ENCODE assay signal across 19 cellular contexts in genomic region chr7:91005024-91005423, GRCh38.
"Had no signal": no experiment of that assay in that cellular context is flagged by ENCODE, and none has a peak within 500 bp of the region (broad histone marks: within the 10 kb centered on the region; RNA-seq: fewer than 3 reads in every experiment).

No MANE protein-coding gene starts in this region.

- H3K9me3 ChIP-seq: breast epithelium had no signal

- H3K4me2 ChIP-seq: SK-N-SH had no signal

- DNase-seq: activated CD4-positive, alpha-beta memory T cell treated with anti-CD3 and anti-CD28 coated beads, Interleukin-2, amount 10 ng/mL, durations not matched to agents 7 days and 5 days; activated CD4-positive, alpha-beta T cell treated with anti-CD3 and anti-CD28 coated beads for 36 hours; activated CD4-positive, alpha-beta T cell treated with anti-CD3 and anti-CD28 coated beads, Interleukin-2, amount 50 U/mL, for 1 hour; activated CD8-positive, alpha-beta memory T cell treated with anti-CD3 and anti-CD28 coated beads, Interleukin-2, amount 50 U/mL, for 4 hours; activated gamma-delta T cell treated with Interleukin-2 at 50 U/mL for 16 hours; activated naive CD4-positive, alpha-beta T cell treated with anti-CD3 and anti-CD28 coated beads, Interleukin-2, amount 10 ng/mL, durations not matched to agents 7 days and 5 days; activated naive CD8-positive, alpha-beta T cell treated with anti-CD3 and anti-CD28 coated beads for 36 hours; activated T-cell treated with anti-CD3 and anti-CD28 coated beads, Interleukin-2, amount 50 U/mL, for 72 hours; NCI-H1048; NCI-H146; NCI-H187 treated with DMSO at 0.1 percent for 48 hours; NCI-H2081 treated with DMSO at 0.1 percent for 48 hours; NCI-H446; NCI-H524; NCI-H774; SK-N-SH; T-helper 1 cell; WERI-Rb-1 had no signal

- H3K27me3 ChIP-seq: breast epithelium had no signal

- H3K4me1 ChIP-seq: breast epithelium had no signal

- H3K27ac ChIP-seq: breast epithelium, WERI-Rb-1 had no signal

- H3K9ac ChIP-seq: SK-N-SH had no signal

- H3K4me3 ChIP-seq: breast epithelium had no signal

- H3K36me3 ChIP-seq: breast epithelium, WERI-Rb-1 had no signal
